Comparison of ENCODE assay signal across 1 cellular context in the genomic region with DNA sequence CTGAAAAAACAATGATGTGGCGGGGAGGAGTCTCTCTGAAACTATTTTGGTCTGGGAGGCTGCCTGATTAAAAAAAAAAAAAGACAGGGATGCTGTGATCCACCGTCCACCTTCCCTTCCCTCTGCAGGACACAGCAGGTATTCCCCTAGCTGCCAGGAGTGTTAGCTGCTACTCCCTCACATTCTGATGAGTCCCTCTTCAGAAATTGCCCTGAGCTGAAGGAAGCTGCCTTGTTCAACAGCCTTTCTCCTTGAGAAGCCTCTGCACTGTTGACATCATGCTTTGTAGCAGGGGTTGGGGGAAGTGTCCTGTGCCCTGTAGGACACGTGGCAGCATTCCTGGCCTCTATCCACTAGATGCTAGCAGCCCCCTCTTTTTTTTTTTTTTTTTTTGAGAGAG.
TF ChIP-seq lines count a peak whose summit lies in the region.

No MANE protein-coding gene starts in this region.

TF ChIP-seq in GM23338, 12 proteins besides CTCF, POLR2A, EP300 and RAD21 (continued from another document):
- TF ChIP-seq, protein P1, sequence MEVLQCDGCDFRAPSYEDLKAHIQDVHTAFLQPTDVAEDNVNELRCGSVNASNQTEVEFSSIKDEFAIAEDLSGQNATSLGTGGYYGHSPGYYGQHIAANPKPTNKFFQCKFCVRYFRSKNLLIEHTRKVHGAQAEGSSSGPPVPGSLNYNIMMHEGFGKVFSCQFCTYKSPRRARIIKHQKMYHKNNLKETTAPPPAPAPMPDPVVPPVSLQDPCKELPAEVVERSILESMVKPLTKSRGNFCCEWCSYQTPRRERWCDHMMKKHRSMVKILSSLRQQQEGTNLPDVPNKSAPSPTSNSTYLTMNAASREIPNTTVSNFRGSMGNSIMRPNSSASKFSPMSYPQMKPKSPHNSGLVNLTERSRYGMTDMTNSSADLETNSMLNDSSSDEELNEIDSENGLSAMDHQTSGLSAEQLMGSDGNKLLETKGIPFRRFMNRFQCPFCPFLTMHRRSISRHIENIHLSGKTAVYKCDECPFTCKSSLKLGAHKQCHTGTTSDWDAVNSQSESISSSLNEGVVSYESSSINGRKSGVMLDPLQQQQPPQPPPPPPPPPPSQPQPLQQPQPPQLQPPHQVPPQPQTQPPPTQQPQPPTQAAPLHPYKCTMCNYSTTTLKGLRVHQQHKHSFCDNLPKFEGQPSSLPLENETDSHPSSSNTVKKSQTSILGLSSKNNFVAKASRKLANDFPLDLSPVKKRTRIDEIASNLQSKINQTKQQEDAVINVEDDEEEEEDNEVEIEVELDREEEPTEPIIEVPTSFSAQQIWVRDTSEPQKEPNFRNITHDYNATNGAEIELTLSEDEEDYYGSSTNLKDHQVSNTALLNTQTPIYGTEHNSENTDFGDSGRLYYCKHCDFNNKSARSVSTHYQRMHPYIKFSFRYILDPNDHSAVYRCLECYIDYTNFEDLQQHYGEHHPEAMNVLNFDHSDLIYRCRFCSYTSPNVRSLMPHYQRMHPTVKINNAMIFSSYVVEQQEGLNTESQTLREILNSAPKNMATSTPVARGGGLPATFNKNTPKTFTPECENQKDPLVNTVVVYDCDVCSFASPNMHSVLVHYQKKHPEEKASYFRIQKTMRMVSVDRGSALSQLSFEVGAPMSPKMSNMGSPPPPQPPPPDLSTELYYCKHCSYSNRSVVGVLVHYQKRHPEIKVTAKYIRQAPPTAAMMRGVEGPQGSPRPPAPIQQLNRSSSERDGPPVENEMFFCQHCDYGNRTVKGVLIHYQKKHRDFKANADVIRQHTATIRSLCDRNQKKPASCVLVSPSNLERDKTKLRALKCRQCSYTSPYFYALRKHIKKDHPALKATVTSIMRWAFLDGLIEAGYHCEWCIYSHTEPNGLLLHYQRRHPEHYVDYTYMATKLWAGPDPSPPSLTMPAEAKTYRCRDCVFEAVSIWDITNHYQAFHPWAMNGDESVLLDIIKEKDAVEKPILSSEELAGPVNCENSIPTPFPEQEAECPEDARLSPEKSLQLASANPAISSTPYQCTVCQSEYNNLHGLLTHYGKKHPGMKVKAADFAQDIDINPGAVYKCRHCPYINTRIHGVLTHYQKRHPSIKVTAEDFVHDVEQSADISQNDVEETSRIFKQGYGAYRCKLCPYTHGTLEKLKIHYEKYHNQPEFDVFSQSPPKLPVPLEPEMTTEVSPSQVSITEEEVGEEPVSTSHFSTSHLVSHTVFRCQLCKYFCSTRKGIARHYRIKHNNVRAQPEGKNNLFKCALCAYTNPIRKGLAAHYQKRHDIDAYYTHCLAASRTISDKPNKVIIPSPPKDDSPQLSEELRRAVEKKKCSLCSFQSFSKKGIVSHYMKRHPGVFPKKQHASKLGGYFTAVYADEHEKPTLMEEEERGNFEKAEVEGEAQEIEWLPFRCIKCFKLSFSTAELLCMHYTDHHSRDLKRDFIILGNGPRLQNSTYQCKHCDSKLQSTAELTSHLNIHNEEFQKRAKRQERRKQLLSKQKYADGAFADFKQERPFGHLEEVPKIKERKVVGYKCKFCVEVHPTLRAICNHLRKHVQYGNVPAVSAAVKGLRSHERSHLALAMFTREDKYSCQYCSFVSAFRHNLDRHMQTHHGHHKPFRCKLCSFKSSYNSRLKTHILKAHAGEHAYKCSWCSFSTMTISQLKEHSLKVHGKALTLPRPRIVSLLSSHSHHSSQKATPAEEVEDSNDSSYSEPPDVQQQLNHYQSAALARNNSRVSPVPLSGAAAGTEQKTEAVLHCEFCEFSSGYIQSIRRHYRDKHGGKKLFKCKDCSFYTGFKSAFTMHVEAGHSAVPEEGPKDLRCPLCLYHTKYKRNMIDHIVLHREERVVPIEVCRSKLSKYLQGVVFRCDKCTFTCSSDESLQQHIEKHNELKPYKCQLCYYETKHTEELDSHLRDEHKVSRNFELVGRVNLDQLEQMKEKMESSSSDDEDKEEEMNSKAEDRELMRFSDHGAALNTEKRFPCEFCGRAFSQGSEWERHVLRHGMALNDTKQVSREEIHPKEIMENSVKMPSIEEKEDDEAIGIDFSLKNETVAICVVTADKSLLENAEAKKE (CRISPR knock-in tag; IDR thresholded peaks at IDR 0.05): no peak
- TF ChIP-seq EZH2phosphoT487 (IDR thresholded peaks at IDR 0.05; ENCODE audit: unreplicated experiment) (no peak), POLR2AphosphoS5 (IDR thresholded peaks at IDR 0.05; ENCODE audit: low read depth) (no peak)
